ENCODE assay signal across 9 cellular contexts in the genomic region with DNA sequence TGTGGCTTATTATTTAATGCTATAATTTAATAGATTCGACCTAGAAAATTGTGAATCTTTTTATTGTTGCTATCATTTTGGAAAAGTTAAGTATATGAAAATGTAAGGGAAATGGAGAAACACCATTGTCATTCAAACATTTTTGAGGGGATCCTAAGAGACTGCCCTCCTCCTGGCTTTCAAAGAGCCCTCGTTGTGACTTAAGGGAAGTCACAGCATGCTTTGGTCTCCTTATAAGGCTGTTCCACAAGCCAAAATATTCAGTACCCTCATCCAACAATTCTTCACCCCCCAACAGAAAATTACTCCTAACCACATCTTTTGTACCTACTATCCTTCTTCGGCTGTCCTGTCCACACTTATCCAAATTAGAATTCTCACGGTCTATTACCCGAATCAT.
"Had no signal": no experiment of that assay in that cellular context is flagged by ENCODE, and none has a peak within 500 bp of the region (broad histone marks: within the 10 kb centered on the region; RNA-seq: fewer than 3 reads in every experiment).

No MANE protein-coding gene starts in this region.

- H3K4me3 ChIP-seq: HAP-1, K562 had no signal

- H3K9me3 ChIP-seq: HAP-1 had no signal

- ATAC-seq: HCT116, HepG2, K562 had no signal

- H3K36me3 ChIP-seq: HAP-1 had no signal

- H3K27ac ChIP-seq: HL-60 had no signal

- H3K4me3 Mint-ChIP-seq: HFFc6 had no signal

- H3K27ac Mint-ChIP-seq: HFFc6 had no signal

- DNase-seq: GOT3, HFFc6, Kasumi-1, KG1 had no signal

- H3K9me3 Mint-ChIP-seq: HFFc6 had no signal
